ENCODE assay signal across 2 cellular contexts in genomic region chr1:16489195-16489880, GRCh38.
TF ChIP-seq lines count a peak whose summit lies in the region.

No MANE protein-coding gene starts in this region.

TF ChIP-seq in HEK293, 187 proteins besides CTCF, POLR2A, EP300 and RAD21:
- 0 out of 2 replicates have a peak, but pooled peaks have one; percentile 56 for TF ChIP-seq ZNF768 (tag by site-specific recombination; IDR thresholded peaks at IDR 0.05)

TF ChIP-seq in K562, 482 proteins besides CTCF, POLR2A, EP300 and RAD21:
- TF ChIP-seq ZFP36 (IDR thresholded peaks at IDR 0.05; ENCODE audit: low read depth, low read length, partially characterized antibody) (peak; percentile 18), RBM25 (IDR thresholded peaks at IDR 0.05; ENCODE audit: low read depth, low read length, severe bottlenecking) (peak; percentile 72), BCOR (IDR thresholded peaks at IDR 0.05) (peak; percentile 58), KDM1A (IDR thresholded peaks at IDR 0.05) (0 out of 4 replicates have a peak, but pooled peaks of 1 of the 2 experiments have one; percentile 19)
